Comparison of ENCODE assay signal across 9 cellular contexts in genomic region chr4:53364624-53365023, GRCh38. TPM values are rescaled to one million over a fixed set of nuclear protein-coding genes. Genes with fewer than 3 reads are reported as not detected.
DNase-seq lines count a peak whose midpoint lies in the region; TF ChIP-seq lines count a peak whose summit lies in the region.
"Had no signal": no experiment of that assay in that cellular context is flagged by ENCODE, and none has a peak within 500 bp of the region (broad histone marks: within the 10 kb centered on the region; RNA-seq: fewer than 3 reads in every experiment).

No MANE protein-coding gene starts in this region.

- DNase-seq in CD14-positive monocyte (ENCODE audit: low spot score) (no peak), MM.1S (no peak), ureter (ENCODE audit: low spot score) (no peak), HUDEP-2 (lab: John Stamatoyannopoulos, UW; ENCODE audit: unreplicated experiment in 76 of 76) (no peak), KBM-7 (no peak), hepatic stellate cell (ENCODE audit: low spot score) (no peak)
- DNase-seq: activated CD4-positive, alpha-beta T cell treated with anti-CD3 and anti-CD28 coated beads, Interleukin-2, amount 50 U/mL, for 4 hours had no signal

- H3K27ac Mint-ChIP-seq in CD14-positive monocyte = no peak overlapping the region

- intact Hi-C loops in CD14-positive monocyte (cut with micrococcal nuclease) = loop anchor here in 1 of 2 donors (5.0 kb wide), 1 partner anchor 1522 kb away; the partner anchor contains the start of gene DCUN1D4

- H3K27me3 Mint-ChIP-seq in CD14-positive monocyte (ENCODE audit: low read depth in 3 of 3) = peaks cover 2 to 8% (median 6%) of the 10 kb centered on the region in 3 donors

- peaks cover 5 to 8% of the 10 kb centered on the region in 2 donors for H3K36me3 Mint-ChIP-seq in CD14-positive monocyte

- WGBS in ectodermal cell, 2 experiments = 82 to 88% methylated on average over 1 to 2 of the region's 3 CpGs

- H3K27ac ChIP-seq in MM.1S (ENCODE audit: low read length) (no peak overlapping the region), ectodermal cell (ENCODE audit: insufficient read depth, low read depth, low read length, poor library complexity, severe bottlenecking) (no peak overlapping the region)

- peak overlapping the region; percentile 89; the same call in 1 of the 2 replicates for H3K9ac ChIP-seq in MM.1S (ENCODE audit: low read length)

- no peaks in the 10 kb centered on the region for H3K36me3 ChIP-seq in MM.1S (replicated peaks; ENCODE audit: insufficient read depth, low read length)
- no peaks in the 10 kb centered on the region for H3K36me3 ChIP-seq in ectodermal cell (ENCODE audit: control insufficient read depth, insufficient read depth, low read length)
- no peaks in the 10 kb centered on the region for H3K36me3 ChIP-seq in neuron (ENCODE audit: insufficient read depth, low read length)

- peak overlapping the region; percentile 90 to 97 for H3K4me3 Mint-ChIP-seq in CD14-positive monocyte

- in situ Hi-C loops in KBM-7 (cut with MboI; ENCODE audit: low pct_unique_long_range_greater_than_20kb, low sequenced_read_pairs) = no loop called here

- peaks cover 3% of the 10 kb centered on the region; the same call in 1 of the 2 replicates for H3F3A ChIP-seq in MM.1S (ENCODE audit: insufficient read depth, low read length)

- TF ChIP-seq CTCF in CD14-positive monocyte (IDR thresholded peaks at IDR 0.05) (no peak), MM.1S (IDR thresholded peaks at IDR 0.05; ENCODE audit: low read length) (no peak)

- H2AFZ ChIP-seq in MM.1S (ENCODE audit: low read length) = no peak overlapping the region
- peak overlapping the region; percentile 94 for H2AFZ ChIP-seq in neuron (ENCODE audit: low read depth, low read length)

- peak overlapping the region; percentile 89 for H3K4me2 ChIP-seq in MM.1S (ENCODE audit: low read depth, low read length)

- H3K4me1 ChIP-seq in MM.1S (ENCODE audit: low read length) (peaks cover 22% of the 10 kb centered on the region), ectodermal cell (ENCODE audit: control insufficient read depth, insufficient read depth, low read length) (no peaks in the 10 kb centered on the region), neuron (ENCODE audit: insufficient read depth, low read length) (peaks cover 8% of the 10 kb centered on the region)

- H3K9me3 ChIP-seq in MM.1S (replicated peaks; ENCODE audit: insufficient read depth, low read length) (no peaks in the 10 kb centered on the region), ectodermal cell (ENCODE audit: control insufficient read depth, low read length) (no peaks in the 10 kb centered on the region), neuron (ENCODE audit: low read length) (no peaks in the 10 kb centered on the region)

- peaks cover 0 to 2% (median 0%) of the 10 kb centered on the region in 7 donors for H3K9me3 Mint-ChIP-seq in CD14-positive monocyte

- no peaks in the 10 kb centered on the region for H3K9me2 ChIP-seq in MM.1S (replicated peaks; ENCODE audit: insufficient read depth, low read length)

- H3K27me3 ChIP-seq in MM.1S (replicated peaks; ENCODE audit: insufficient read depth, low read length) (no peaks in the 10 kb centered on the region), ectodermal cell (ENCODE audit: control insufficient read depth, insufficient read depth, low read length, poor library complexity, severe bottlenecking) (peaks cover 30% of the 10 kb centered on the region), neuron (ENCODE audit: insufficient read depth, low read length) (peaks cover 9% of the 10 kb centered on the region)

- no peaks in the 10 kb centered on the region; the same call in 1 of the 2 replicates for H4K20me1 ChIP-seq in MM.1S (ENCODE audit: insufficient read depth, low read length)

- peaks cover 43% of the 10 kb centered on the region for H3K4me1 Mint-ChIP-seq in CD14-positive monocyte

- H3K4me3 ChIP-seq in MM.1S (ENCODE audit: low read length) (peak overlapping the region; percentile 99), ectodermal cell (ENCODE audit: insufficient read depth, low read depth, low read length) (peak overlapping the region; percentile 82), neuron (ENCODE audit: low read length) (peak overlapping the region; percentile 80)

- H3K79me2 ChIP-seq in MM.1S (ENCODE audit: low read length) = peaks cover 62% of the 10 kb centered on the region

RNA-seq across cellular contexts. Expression of gene SCFD2, which starts 1.2 kb away (rescaled TPM):
- polyA plus RNA-seq in CD14-positive monocyte = 1 to 10 TPM; 5.4 to 9.4 TPM
- polyA plus RNA-seq in ectodermal cell (2013, experiment 1 of 4) = 7.9 TPM
- 6.6 TPM for polyA plus RNA-seq in ectodermal cell (2013, experiment 2 of 4)
- polyA plus RNA-seq in ectodermal cell (2013, experiment 3 of 4) = 5.6 TPM
- polyA plus RNA-seq in ectodermal cell (2013, experiment 4 of 4) = 5.0 TPM
- 46.6 TPM for total RNA-seq in ureter

RNA-seq across cellular contexts. Expression of gene FIP1L1, which starts 12.8 kb away (rescaled TPM):
- 10 to 100 TPM; 25.4 to 36.9 TPM for polyA plus RNA-seq in CD14-positive monocyte
- polyA plus RNA-seq in ectodermal cell (2013, experiment 1 of 4) = 69.7 TPM
- polyA plus RNA-seq in ectodermal cell (2013, experiment 2 of 4) = 74.6 TPM
- 64.8 TPM for polyA plus RNA-seq in ectodermal cell (2013, experiment 3 of 4)
- polyA plus RNA-seq in ectodermal cell (2013, experiment 4 of 4) = 72.1 TPM
- 67.8 TPM for total RNA-seq in ureter
